15 cellular contexts compared by ENCODE assay signal in genomic region chr1:153698648-153699004, GRCh38. TPM values are rescaled to one million over a fixed set of nuclear protein-coding genes. Genes with fewer than 3 reads are reported as not detected.
DNase-seq lines count a peak whose midpoint lies in the region; ATAC-seq and TF ChIP-seq lines count a peak whose summit lies in the region.
"Had no signal": no experiment of that assay in that cellular context is flagged by ENCODE, and none has a peak within 500 bp of the region (broad histone marks: within the 10 kb centered on the region; RNA-seq: fewer than 3 reads in every experiment).

No MANE protein-coding gene starts in this region.

- DNase-seq in CD14-positive monocyte (ENCODE audit: low spot score): no peak
- DNase-seq in adrenal gland: no peak
- no peak for DNase-seq in left lung
- no peak for DNase-seq in activated CD4-positive, alpha-beta memory T cell treated with anti-CD3 and anti-CD28 coated beads for 36 hours
- no peak for DNase-seq in NCI-H2171 treated with DMSO at 0.1 percent for 48 hours (lab: John Stamatoyannopoulos, UW)
- no peak for DNase-seq in NCI-H69 (lab: John Stamatoyannopoulos, UW)
- no peak for DNase-seq in brain microvascular endothelial cell
- DNase-seq: activated T-cell treated with anti-CD3 and anti-CD28 coated beads for 4 hours, islet precursor cell, NCI-H2107 had no signal

- H3K9me3 ChIP-seq in adrenal gland (replicated peaks in 1 of 3) (no peaks in the 10 kb centered on the region), left lung (no peaks in the 10 kb centered on the region), skeletal muscle tissue (ENCODE audit: control insufficient read depth in 3 of 3, low read length in 3 of 3) (no peaks in the 10 kb centered on the region)
- H3K9me3 ChIP-seq: MG63 had no signal

- 36 to 39% (median 38%) methylated on average over 8 of the region's 8 CpGs for WGBS in adrenal gland, 4 donors

- peaks cover 16% of the 10 kb centered on the region for H3K4me1 Mint-ChIP-seq in CD14-positive monocyte
- H3K4me1 Mint-ChIP-seq in activated CD4-positive, alpha-beta memory T cell treated with anti-CD3 and anti-CD28 coated beads for 36 hours (ENCODE audit: low read depth): no peaks in the 10 kb centered on the region

- peaks cover 0 to 3% (median 0%) of the 10 kb centered on the region in 3 donors for H3K27me3 Mint-ChIP-seq in CD14-positive monocyte (ENCODE audit: low read depth in 3 of 3)
- H3K27me3 Mint-ChIP-seq in activated CD4-positive, alpha-beta memory T cell treated with anti-CD3 and anti-CD28 coated beads for 36 hours: no peaks in the 10 kb centered on the region

- POLR2A ChIA-PET in activated CD4-positive, alpha-beta memory T cell treated with anti-CD3 and anti-CD28 coated beads for 36 hours (lab: Charles Lee): no interaction called here

- peak overlapping the region in 4 of 5 donors; percentile 43 to 89 (median 80) for H3K27ac ChIP-seq in adrenal gland
- peak overlapping the region; percentile 80 to 88 for H3K27ac ChIP-seq in left lung
- peak overlapping the region; percentile 74 for H3K27ac ChIP-seq in skeletal muscle tissue (ENCODE audit: low read depth, low read length)
- no peak overlapping the region for H3K27ac ChIP-seq in brain microvascular endothelial cell
- H3K27ac ChIP-seq: foreskin keratinocyte, HL-60 had no signal

- CTCF ChIA-PET in activated CD4-positive, alpha-beta memory T cell treated with anti-CD3 and anti-CD28 coated beads for 36 hours (lab: Charles Lee): no interaction called here

- in situ Hi-C loops in brain microvascular endothelial cell (cut with HindIII; ENCODE audit: low pct_ligation_motif_present, low sequenced_read_pairs): no loop called here

- intact Hi-C loops in CD14-positive monocyte (cut with micrococcal nuclease) (no loop called here), adrenal gland (cut with DNase I) (no loop called here), left lung (cut with DNase I) (no loop called here)
- intact Hi-C loops in activated CD4-positive, alpha-beta memory T cell treated with anti-CD3 and anti-CD28 coated beads for 36 hours (cut with micrococcal nuclease): no loop called here

- TF ChIP-seq POLR2A in adrenal gland (IDR thresholded peaks at IDR 0.05): no peak

- no peak overlapping the region for H3K9ac ChIP-seq in skeletal muscle tissue (ENCODE audit: low read depth in 1 of 3, low read length in 3 of 3)

- H3K4me1 ChIP-seq in adrenal gland (replicated peaks in 1 of 2): peaks cover 17 to 23% of the 10 kb centered on the region in 2 donors
- H3K4me1 ChIP-seq in left lung: peaks cover 18 to 20% of the 10 kb centered on the region in 2 donors
- H3K4me1 ChIP-seq in skeletal muscle tissue (ENCODE audit: control insufficient read depth in 3 of 3, insufficient read depth in 3 of 3, low read length in 3 of 3): peaks cover 6 to 11% (median 6%) of the 10 kb centered on the region in 3 donors
- H3K4me1 ChIP-seq: foreskin keratinocyte had no signal

- no peaks in the 10 kb centered on the region for H3K27me3 ChIP-seq in adrenal gland
- H3K27me3 ChIP-seq in left lung: no peaks in the 10 kb centered on the region
- H3K27me3 ChIP-seq in skeletal muscle tissue (ENCODE audit: control insufficient read depth in 3 of 3, insufficient read depth in 3 of 3, low read length in 3 of 3): no peaks in the 10 kb centered on the region
- no peaks in the 10 kb centered on the region for H3K27me3 ChIP-seq in brain microvascular endothelial cell (replicated peaks)
- H3K27me3 ChIP-seq: foreskin keratinocyte, MG63 had no signal

- H3K4me3 ChIP-seq in adrenal gland: peak overlapping the region in 1 of 4 donors; percentile 17
- peak overlapping the region in 1 of 2 donors; percentile 21 for H3K4me3 ChIP-seq in left lung
- no peak overlapping the region for H3K4me3 ChIP-seq in skeletal muscle tissue (ENCODE audit: low read length in 3 of 3)
- H3K4me3 ChIP-seq in brain microvascular endothelial cell (ENCODE audit: low read depth, low read length): no peak overlapping the region
- H3K4me3 ChIP-seq: MG63 had no signal

- no peak overlapping the region for H3K27ac Mint-ChIP-seq in CD14-positive monocyte
- no peak overlapping the region for H3K27ac Mint-ChIP-seq in activated CD4-positive, alpha-beta memory T cell treated with anti-CD3 and anti-CD28 coated beads for 36 hours

- TF ChIP-seq CTCF in CD14-positive monocyte (IDR thresholded peaks at IDR 0.05): no peak
- TF ChIP-seq CTCF in adrenal gland (IDR thresholded peaks at IDR 0.05): no peak
- TF ChIP-seq CTCF in left lung (IDR thresholded peaks at IDR 0.05): no peak
- no peak for TF ChIP-seq CTCF in brain microvascular endothelial cell (IDR thresholded peaks at IDR 0.05; ENCODE audit: low read depth, low read length, missing control alignments)

- H3K36me3 Mint-ChIP-seq in CD14-positive monocyte: no peaks in the 10 kb centered on the region
- no peaks in the 10 kb centered on the region for H3K36me3 Mint-ChIP-seq in activated CD4-positive, alpha-beta memory T cell treated with anti-CD3 and anti-CD28 coated beads for 36 hours

- H3K36me3 ChIP-seq in adrenal gland (replicated peaks in 1 of 2) (no peaks in the 10 kb centered on the region), left lung (no peaks in the 10 kb centered on the region), skeletal muscle tissue (ENCODE audit: control insufficient read depth in 3 of 3, insufficient read depth in 3 of 3, low read length in 3 of 3) (no peaks in the 10 kb centered on the region), brain microvascular endothelial cell (replicated peaks) (no peaks in the 10 kb centered on the region)
- H3K36me3 ChIP-seq: MG63 had no signal

- no peaks in the 10 kb centered on the region for H3K9me3 Mint-ChIP-seq in CD14-positive monocyte
- H3K9me3 Mint-ChIP-seq in activated CD4-positive, alpha-beta memory T cell treated with anti-CD3 and anti-CD28 coated beads for 36 hours: no peaks in the 10 kb centered on the region

- no peak for ATAC-seq in left lung
- ATAC-seq: activated CD4-positive, CD25-positive, alpha-beta regulatory T cell treated with anti-CD3 and anti-CD28 coated beads, Interleukin-2, amount 50 U/mL, for 24 hours had no signal

- H3K4me3 Mint-ChIP-seq in CD14-positive monocyte: peak overlapping the region; percentile 76 to 93
- H3K4me3 Mint-ChIP-seq in activated CD4-positive, alpha-beta memory T cell treated with anti-CD3 and anti-CD28 coated beads for 36 hours: no peak overlapping the region

RNA-seq across cellular contexts. Expression of gene NPR1, which starts 20.1 kb away (rescaled TPM):
- polyA plus RNA-seq in CD14-positive monocyte (not detected), adrenal gland (10 to 100 TPM; 10.4 to 47.9 (median 39.4) TPM)
- total RNA-seq in adrenal gland (10 to 100 TPM; 15.9 to 29.3 (median 19.6) TPM), left lung (10 to 100 TPM; 26.9 to 45.2 TPM), skeletal muscle tissue (11.5 TPM)
- under 1 TPM; 0.05 to 0.07 TPM for total RNA-seq in activated CD4-positive, alpha-beta memory T cell treated with anti-CD3 and anti-CD28 coated beads for 36 hours
- total RNA-seq: foreskin keratinocyte had no signal
- polyA plus RNA-seq: foreskin keratinocyte had no signal

RNA-seq across cellular contexts. Expression of gene ILF2, which starts 27.8 kb away (rescaled TPM):
- 100 to 1,000 TPM; 115 to 118 TPM for polyA plus RNA-seq in CD14-positive monocyte
- total RNA-seq in adrenal gland: 100 to 1,000 TPM in 5 of 8 donors, 10 to 100 TPM in 3; 77.7 to 192 (median 105) TPM
- polyA plus RNA-seq in adrenal gland: 100 to 1,000 TPM in 1 of 3 donors, 10 to 100 TPM in 2; 42.2 to 397 (median 45.6) TPM
- 100 to 1,000 TPM; 104 to 117 TPM for total RNA-seq in left lung
- total RNA-seq in skeletal muscle tissue: 148 TPM
- 100 to 1,000 TPM; 315 to 323 TPM for total RNA-seq in activated CD4-positive, alpha-beta memory T cell treated with anti-CD3 and anti-CD28 coated beads for 36 hours

RNA-seq across cellular contexts. Expression of gene INTS3, which starts 29.2 kb away (rescaled TPM):
- polyA plus RNA-seq in CD14-positive monocyte (10 to 100 TPM in 1 of 2 donors, 1 to 10 TPM in 1; 9.2 to 15.9 TPM), adrenal gland (100 to 1,000 TPM in 2 of 3 donors, 10 to 100 TPM in 1; 60.2 to 148 (median 114) TPM)
- total RNA-seq in adrenal gland (10 to 100 TPM; 40.7 to 88.1 (median 58.3) TPM), left lung (10 to 100 TPM; 50.5 to 57.5 TPM), skeletal muscle tissue (24.0 TPM)
- total RNA-seq in activated CD4-positive, alpha-beta memory T cell treated with anti-CD3 and anti-CD28 coated beads for 36 hours: 10 to 100 TPM; 45.5 to 47.7 TPM

RNA-seq across cellular contexts. Expression of gene SNAPIN, which starts 40.1 kb away (rescaled TPM):
- polyA plus RNA-seq in CD14-positive monocyte (100 to 1,000 TPM; 135 to 141 TPM), adrenal gland (10 to 100 TPM; 37.7 to 50.8 (median 40.6) TPM)
- total RNA-seq in adrenal gland (100 to 1,000 TPM in 3 of 8 donors, 10 to 100 TPM in 5; 48.3 to 176 (median 85.3) TPM), left lung (10 to 100 TPM; 34.5 to 35.5 TPM), skeletal muscle tissue (56.4 TPM)
- 10 to 100 TPM; 31.3 to 32.1 TPM for total RNA-seq in activated CD4-positive, alpha-beta memory T cell treated with anti-CD3 and anti-CD28 coated beads for 36 hours

Comparison
In these comparisons a context has a peak if more than half of its experiments do, and no peak if none do; other contexts are left out.
1. RNA of gene NPR1, which starts 20.1 kb away (total RNA-seq): 26.9 to 45.2 TPM in left lung, 15.9 to 29.3 TPM in adrenal gland and 11.5 TPM in skeletal muscle tissue (single experiment); 0.05 to 0.07 TPM in activated CD4-positive, alpha-beta memory T cell treated with anti-CD3 and anti-CD28 coated beads for 36 hours; every median in the first group is over 10 times any median in the second.